12 cellular contexts compared by ENCODE assay signal in genomic region chr4:103012085-103012484, GRCh38. TPM values are rescaled to one million over a fixed set of nuclear protein-coding genes. Genes with fewer than 3 reads are reported as not detected.
DNase-seq lines count a peak whose midpoint lies in the region; TF ChIP-seq lines count a peak whose summit lies in the region.
"Had no signal": no experiment of that assay in that cellular context is flagged by ENCODE, and none has a peak within 500 bp of the region (broad histone marks: within the 10 kb centered on the region; RNA-seq: fewer than 3 reads in every experiment).

No MANE protein-coding gene starts in this region.

- H3K4me3 ChIP-seq in foreskin fibroblast (ENCODE audit: low read depth in 1 of 2, low read length in 2 of 2) (no peak overlapping the region), rectal smooth muscle tissue (ENCODE audit: low read length) (no peak overlapping the region)
- H3K4me3 ChIP-seq: skin epidermis had no signal

- H3K27ac ChIP-seq in rectal smooth muscle tissue (ENCODE audit: low read depth, low read length), result peak overlapping the region; percentile 64

- peaks cover 0 to 1% (median 0%) of the 10 kb centered on the region in 3 donors for H3K27me3 Mint-ChIP-seq in immature natural killer cell (ENCODE audit: low read depth in 3 of 3)
- H3K27me3 Mint-ChIP-seq: stimulated activated naive B cell treated with anti-CD40 and anti-IgM and Interleukin-4, amounts not matched to agents 10 μg/mL and 1 μg/mL and 100 μg/mL, for 72 hours had no signal

- peaks cover 12% of the 10 kb centered on the region for H3K4me1 ChIP-seq in rectal smooth muscle tissue (ENCODE audit: control insufficient read depth, insufficient read depth, low read length)

- H3K9ac ChIP-seq in rectal smooth muscle tissue (ENCODE audit: low read length), result no peak overlapping the region

- H3K36me3 ChIP-seq in rectal smooth muscle tissue (ENCODE audit: control insufficient read depth, insufficient read depth, low read length), result no peaks in the 10 kb centered on the region

- no peaks in the 10 kb centered on the region for H3K27me3 ChIP-seq in rectal smooth muscle tissue (ENCODE audit: control insufficient read depth, insufficient read depth, low read length)

- DNase-seq in Ammon's horn (ENCODE audit: low spot score) (peak; percentile 13), amniotic epithelial cell (ENCODE audit: low read depth) (peak; percentile 81), foreskin fibroblast (peak; percentile 27 to 72), NCI-H146 (lab: John Stamatoyannopoulos, UW) (no peak), NCI-H2081 (lab: John Stamatoyannopoulos, UW) (no peak), immature natural killer cell (no peak), NCI-H1417 (lab: John Stamatoyannopoulos, UW) (no peak)
- DNase-seq: activated CD8-positive, alpha-beta T cell treated with anti-CD3 and anti-CD28 coated beads, Interleukin-2, amount 10 ng/mL, durations not matched to agents 7 days and 5 days; NCI-H1694; stimulated activated naive B cell treated with anti-CD40 and anti-IgM and Interleukin-4, amounts not matched to agents 10 μg/mL and 1 μg/mL and 100 μg/mL, for 72 hours had no signal

- H3K36me3 Mint-ChIP-seq in immature natural killer cell, result no peaks in the 10 kb centered on the region
- H3K36me3 Mint-ChIP-seq: stimulated activated naive B cell treated with anti-CD40 and anti-IgM and Interleukin-4, amounts not matched to agents 10 μg/mL and 1 μg/mL and 100 μg/mL, for 72 hours had no signal

- no peaks in the 10 kb centered on the region for H3K9me3 Mint-ChIP-seq in immature natural killer cell
- H3K9me3 Mint-ChIP-seq: stimulated activated naive B cell treated with anti-CD40 and anti-IgM and Interleukin-4, amounts not matched to agents 10 μg/mL and 1 μg/mL and 100 μg/mL, for 72 hours had no signal

- TF ChIP-seq CTCF in foreskin fibroblast (IDR thresholded peaks at IDR 0.05; ENCODE audit: low read depth, low read length), result no peak

- no peak overlapping the region for H3K4me3 Mint-ChIP-seq in immature natural killer cell
- H3K4me3 Mint-ChIP-seq: activated CD8-positive, alpha-beta T cell treated with anti-CD3 and anti-CD28 coated beads, Interleukin-2, amount 10 ng/mL, durations not matched to agents 7 days and 5 days; stimulated activated naive B cell treated with anti-CD40 and anti-IgM and Interleukin-4, amounts not matched to agents 10 μg/mL and 1 μg/mL and 100 μg/mL, for 72 hours had no signal

- no peaks in the 10 kb centered on the region for H3K4me1 Mint-ChIP-seq in immature natural killer cell
- H3K4me1 Mint-ChIP-seq: stimulated activated naive B cell treated with anti-CD40 and anti-IgM and Interleukin-4, amounts not matched to agents 10 μg/mL and 1 μg/mL and 100 μg/mL, for 72 hours had no signal

- no peak overlapping the region for H3K27ac Mint-ChIP-seq in immature natural killer cell
- H3K27ac Mint-ChIP-seq: activated CD8-positive, alpha-beta T cell treated with anti-CD3 and anti-CD28 coated beads, Interleukin-2, amount 10 ng/mL, durations not matched to agents 7 days and 5 days; stimulated activated naive B cell treated with anti-CD40 and anti-IgM and Interleukin-4, amounts not matched to agents 10 μg/mL and 1 μg/mL and 100 μg/mL, for 72 hours had no signal

RNA-seq across cellular contexts. Expression of gene SLC9B1, which starts 7.4 kb away (rescaled TPM):
- 1 to 10 TPM in 2 of 3 donors, not detected in 1; 1.8 to 3.2 TPM for polyA plus RNA-seq in immature natural killer cell

Comparison
In these comparisons a context has a peak if more than half of its experiments do, and no peak if none do; other contexts are left out.
1. DNase-seq: peak in Ammon's horn (single experiment), amniotic epithelial cell (single experiment) and foreskin fibroblast (2 of 2); none in NCI-H146 (single experiment), NCI-H2081 (0 of 2), immature natural killer cell (0 of 3) and NCI-H1417 (0 of 3).